1 cellular context compared by ENCODE assay signal in genomic region chr22:41587347-41587723, GRCh38.
TF ChIP-seq lines count a peak whose summit lies in the region.

No MANE protein-coding gene starts in this region.

TF ChIP-seq in liver, 16 proteins besides CTCF, POLR2A, EP300 and RAD21:
- TF ChIP-seq HNF4A (conservative IDR thresholded peaks at IDR 0.05) (no peak), TAF1 (conservative IDR thresholded peaks at IDR 0.05) (no peak)
